In genomic region chr2:158321264-158321663, GRCh38 we compare ENCODE assay signal across 13 cellular contexts.
DNase-seq lines count a peak whose midpoint lies in the region; ATAC-seq and TF ChIP-seq lines count a peak whose summit lies in the region.
"Had no signal": no experiment of that assay in that cellular context is flagged by ENCODE, and none has a peak within 500 bp of the region (broad histone marks: within the 10 kb centered on the region; RNA-seq: fewer than 3 reads in every experiment).

No MANE protein-coding gene starts in this region.

- H3K27ac ChIP-seq in neural progenitor cell, result no peak overlapping the region
- H3K27ac ChIP-seq: spleen had no signal

- H3K9ac ChIP-seq in neural progenitor cell, result no peak overlapping the region

- in situ Hi-C loops in HAP-1 (cut with MboI; ENCODE audit: low sequenced_read_pairs), result no loop called here

- no peak overlapping the region for H3K4me3 Mint-ChIP-seq in stimulated activated naive CD8-positive, alpha-beta T cell treated with anti-CD3 and anti-CD28 coated beads, Interleukin-15, amount 100 ng/mL, for 72 hours
- H3K4me3 Mint-ChIP-seq in neural progenitor cell, result no peak overlapping the region
- H3K4me3 Mint-ChIP-seq: activated CD8-positive, alpha-beta T cell treated with anti-CD3 and anti-CD28 coated beads, Interleukin-2, amount 10 ng/mL, durations not matched to agents 7 days and 5 days; CD8-positive, alpha-beta memory T cell had no signal

- DNase-seq in HFF-Myc (ENCODE audit: extremely low read depth, low read depth) (peak; percentile 14), RKO (ENCODE audit: low spot score) (peak; percentile 14), epithelial cell of proximal tubule (ENCODE audit: low read depth) (peak; percentile 33), retinal pigment epithelial cell (ENCODE audit: low read depth) (peak; percentile 66), HAP-1 (ENCODE audit: low spot score in 2 of 2) (no peak), neural progenitor cell (ENCODE audit: low spot score) (no peak)
- DNase-seq in stimulated activated naive CD8-positive, alpha-beta T cell treated with anti-CD3 and anti-CD28 coated beads, Interleukin-15, amount 100 ng/mL, for 72 hours, result no peak
- DNase-seq: activated CD8-positive, alpha-beta T cell treated with anti-CD3 and anti-CD28 coated beads, Interleukin-2, amount 10 ng/mL, durations not matched to agents 7 days and 5 days; activated gamma-delta T cell treated with Interleukin-2 at 50 U/mL for 16 hours; CD8-positive, alpha-beta memory T cell; Kasumi-1; spleen; T-helper 9 cell had no signal

- TF ChIP-seq CTCF in HFF-Myc (IDR thresholded peaks at IDR 0.05; ENCODE audit: low read depth, low read length, missing control alignments) (no peak), epithelial cell of proximal tubule (conservative IDR thresholded peaks at IDR 0.05; ENCODE audit: low read depth, low read length) (no peak), retinal pigment epithelial cell (conservative IDR thresholded peaks at IDR 0.05; ENCODE audit: low read depth, low read length) (no peak), neural progenitor cell (IDR thresholded peaks at IDR 0.05) (no peak)

- 0 out of 2 replicates have a peak, but pooled peaks cover 3% of the 10 kb centered on the region for H3K27me3 ChIP-seq in HAP-1 (ENCODE audit: low read depth)
- no peaks in the 10 kb centered on the region for H3K27me3 ChIP-seq in neural progenitor cell
- H3K27me3 ChIP-seq: spleen had no signal

- H3F3A ChIP-seq in neural progenitor cell (ENCODE audit: low read depth), result no peaks in the 10 kb centered on the region

- no peaks in the 10 kb centered on the region for H3K36me3 ChIP-seq in HAP-1 (replicated peaks)
- no peaks in the 10 kb centered on the region for H3K36me3 ChIP-seq in neural progenitor cell
- H3K36me3 ChIP-seq: spleen had no signal

- no peaks in the 10 kb centered on the region for H3K27me3 Mint-ChIP-seq in stimulated activated naive CD8-positive, alpha-beta T cell treated with anti-CD3 and anti-CD28 coated beads, Interleukin-15, amount 100 ng/mL, for 72 hours
- no peaks in the 10 kb centered on the region for H3K27me3 Mint-ChIP-seq in neural progenitor cell (ENCODE audit: insufficient read depth, low read depth)
- H3K27me3 Mint-ChIP-seq: CD8-positive, alpha-beta memory T cell had no signal

- no peaks in the 10 kb centered on the region for H4K20me1 ChIP-seq in neural progenitor cell (ENCODE audit: low read depth)

- H3K4me2 ChIP-seq in neural progenitor cell, result no peak overlapping the region

- H3K4me1 Mint-ChIP-seq in stimulated activated naive CD8-positive, alpha-beta T cell treated with anti-CD3 and anti-CD28 coated beads, Interleukin-15, amount 100 ng/mL, for 72 hours, result no peaks in the 10 kb centered on the region
- H3K4me1 Mint-ChIP-seq in neural progenitor cell, result no peaks in the 10 kb centered on the region
- H3K4me1 Mint-ChIP-seq: CD8-positive, alpha-beta memory T cell had no signal

- H3K9me3 ChIP-seq in HAP-1 (no peaks in the 10 kb centered on the region), neural progenitor cell (ENCODE audit: low read depth) (no peaks in the 10 kb centered on the region)
- H3K9me3 ChIP-seq: spleen had no signal

- no peak for ATAC-seq in stimulated activated naive CD8-positive, alpha-beta T cell treated with anti-CD3 and anti-CD28 coated beads, Interleukin-15, amount 100 ng/mL, for 72 hours
- ATAC-seq: activated CD8-positive, alpha-beta T cell treated with anti-CD3 and anti-CD28 coated beads, Interleukin-2, amount 10 ng/mL, durations not matched to agents 7 days and 5 days had no signal

- no peak overlapping the region for H3K27ac Mint-ChIP-seq in stimulated activated naive CD8-positive, alpha-beta T cell treated with anti-CD3 and anti-CD28 coated beads, Interleukin-15, amount 100 ng/mL, for 72 hours
- H3K27ac Mint-ChIP-seq in neural progenitor cell, result no peak overlapping the region
- H3K27ac Mint-ChIP-seq: activated CD8-positive, alpha-beta T cell treated with anti-CD3 and anti-CD28 coated beads, Interleukin-2, amount 10 ng/mL, durations not matched to agents 7 days and 5 days; CD8-positive, alpha-beta memory T cell had no signal

- no peaks in the 10 kb centered on the region for H3K79me2 ChIP-seq in neural progenitor cell (ENCODE audit: low read depth)

- H3K9me3 Mint-ChIP-seq in stimulated activated naive CD8-positive, alpha-beta T cell treated with anti-CD3 and anti-CD28 coated beads, Interleukin-15, amount 100 ng/mL, for 72 hours, result no peaks in the 10 kb centered on the region
- H3K9me3 Mint-ChIP-seq in neural progenitor cell, result no peaks in the 10 kb centered on the region

- H3K36me3 Mint-ChIP-seq in neural progenitor cell, result no peaks in the 10 kb centered on the region
- H3K36me3 Mint-ChIP-seq: CD8-positive, alpha-beta memory T cell had no signal

- no peak overlapping the region for H3K4me3 ChIP-seq in HFF-Myc (replicated peaks; ENCODE audit: low read depth, low read length)
- no peak overlapping the region for H3K4me3 ChIP-seq in epithelial cell of proximal tubule (ENCODE audit: low read depth, low read length)
- no peak overlapping the region for H3K4me3 ChIP-seq in retinal pigment epithelial cell (ENCODE audit: low read length)
- H3K4me3 ChIP-seq in HAP-1, result no peak overlapping the region
- no peak overlapping the region for H3K4me3 ChIP-seq in neural progenitor cell
- H3K4me3 ChIP-seq: spleen had no signal

- H3K4me1 ChIP-seq in HAP-1 (no peaks in the 10 kb centered on the region), neural progenitor cell (no peaks in the 10 kb centered on the region)
- H3K4me1 ChIP-seq: spleen had no signal

- no peak overlapping the region for H2AFZ ChIP-seq in neural progenitor cell (replicated peaks)

Comparison
In these comparisons a context has a peak if more than half of its experiments do, and no peak if none do; other contexts are left out.
1. DNase-seq: peak in HFF-Myc (single experiment), RKO (single experiment), epithelial cell of proximal tubule (single experiment) and retinal pigment epithelial cell (single experiment); none in stimulated activated naive CD8-positive, alpha-beta T cell treated with anti-CD3 and anti-CD28 coated beads, Interleukin-15, amount 100 ng/mL, for 72 hours (0 of 2), HAP-1 (0 of 2) and neural progenitor cell (single experiment).